21 cellular contexts compared by ENCODE assay signal in genomic region chr6:166545156-166545555, GRCh38.
"Had no signal": no experiment of that assay in that cellular context is flagged by ENCODE, and none has a peak within 500 bp of the region (broad histone marks: within the 10 kb centered on the region; RNA-seq: fewer than 3 reads in every experiment).

No MANE protein-coding gene starts in this region.

- H3K4me3 Mint-ChIP-seq: dendritic cell treated with granulocyte-macrophage colony-stimulating factor and Interleukin-4, amounts not matched to agents 40 ng/mL and 50 ng/mL, for 4 days; immature natural killer cell; memory B cell; naive thymus-derived CD8-positive, alpha-beta T cell; nephron progenitor cell; stimulated activated naive B cell treated with anti-CD40 and anti-IgM and Interleukin-4, amounts not matched to agents 10 μg/mL and 1 μg/mL and 100 μg/mL, for 72 hours; stimulated activated naive CD8-positive, alpha-beta T cell treated with anti-CD3 and anti-CD28 coated beads, Interleukin-15, Interleukin-2, amounts not matched to agents 100 ng/mL and 50 ng/mL, for 24 hours had no signal

- ATAC-seq: naive thymus-derived CD8-positive, alpha-beta T cell; pancreas; right lobe of liver; stimulated activated naive B cell treated with anti-CD40 and anti-IgM and Interleukin-4, amounts not matched to agents 10 μg/mL and 1 μg/mL and 100 μg/mL, for 72 hours; upper lobe of right lung had no signal

- H3K27me3 Mint-ChIP-seq: memory B cell; naive thymus-derived CD8-positive, alpha-beta T cell; progenitor cell of endocrine pancreas; stimulated activated naive B cell treated with anti-CD40 and anti-IgM and Interleukin-4, amounts not matched to agents 10 μg/mL and 1 μg/mL and 100 μg/mL, for 72 hours; stimulated activated naive CD8-positive, alpha-beta T cell treated with anti-CD3 and anti-CD28 coated beads, Interleukin-15, Interleukin-2, amounts not matched to agents 100 ng/mL and 50 ng/mL, for 24 hours had no signal

- H3K9me3 Mint-ChIP-seq: dendritic cell treated with granulocyte-macrophage colony-stimulating factor and Interleukin-4, amounts not matched to agents 40 ng/mL and 50 ng/mL, for 4 days; immature natural killer cell; memory B cell; nephron progenitor cell; stimulated activated naive B cell treated with anti-CD40 and anti-IgM and Interleukin-4, amounts not matched to agents 10 μg/mL and 1 μg/mL and 100 μg/mL, for 72 hours; stimulated activated naive CD8-positive, alpha-beta T cell treated with anti-CD3 and anti-CD28 coated beads, Interleukin-15, Interleukin-2, amounts not matched to agents 100 ng/mL and 50 ng/mL, for 24 hours had no signal

- H3K27ac Mint-ChIP-seq: dendritic cell treated with granulocyte-macrophage colony-stimulating factor and Interleukin-4, amounts not matched to agents 40 ng/mL and 50 ng/mL, for 4 days; memory B cell; naive thymus-derived CD8-positive, alpha-beta T cell; progenitor cell of endocrine pancreas; stimulated activated naive B cell treated with anti-CD40 and anti-IgM and Interleukin-4, amounts not matched to agents 10 μg/mL and 1 μg/mL and 100 μg/mL, for 72 hours; stimulated activated naive CD8-positive, alpha-beta T cell treated with anti-CD3 and anti-CD28 coated beads, Interleukin-15, Interleukin-2, amounts not matched to agents 100 ng/mL and 50 ng/mL, for 24 hours had no signal

- DNase-seq: central memory CD4-positive, alpha-beta T cell; colonic mucosa; effector memory CD4-positive, alpha-beta T cell; hypothalamus; immature natural killer cell; naive thymus-derived CD8-positive, alpha-beta T cell; nephron progenitor cell; occipital lobe; pancreas; right lobe of liver; small intestine; stimulated activated CD4-positive, alpha-beta T cell treated with anti-CD3 and anti-CD28 coated beads, Interleukin-12 subunit alpha, Interleukin-12 subunit beta, amount 100 ng/mL, for 4 hours; stimulated activated CD4-positive, alpha-beta T cell treated with anti-CD3 and anti-CD28 coated beads, Interleukin-1b, Interleukin-23, amount 100 ng/mL, for 48 hours; stimulated activated CD4-positive, alpha-beta T cell treated with anti-CD3 and anti-CD28 coated beads, Interleukin-4, amount 100 ng/mL, for 1 hour; stimulated activated naive B cell treated with anti-CD40 and anti-IgM and Interleukin-4, amounts not matched to agents 10 μg/mL and 1 μg/mL and 100 μg/mL, for 72 hours; upper lobe of right lung; uterus had no signal
